In genomic region chr2:44940612-44941464, GRCh38 we compare ENCODE assay signal across 11 cellular contexts. TPM values are rescaled to one million over a fixed set of nuclear protein-coding genes. Genes with fewer than 3 reads are reported as not detected.
DNase-seq lines count a peak whose midpoint lies in the region; FAIRE-seq and TF ChIP-seq lines count a peak whose summit lies in the region.
"Had no signal": no experiment of that assay in that cellular context is flagged by ENCODE, and none has a peak within 500 bp of the region (broad histone marks: within the 10 kb centered on the region; RNA-seq: fewer than 3 reads in every experiment).

No MANE protein-coding gene starts in this region.

- H3K27ac ChIP-seq in layer of hippocampus (ENCODE audit: low read depth, low read length) (peak overlapping the region; percentile 6), suprapubic skin (no peak overlapping the region)
- H3K27ac ChIP-seq: skin epidermis had no signal

- TF ChIP-seq CTCF in suprapubic skin (IDR thresholded peaks at IDR 0.05) (no peak), mesothelial cell of epicardium (IDR thresholded peaks at IDR 0.05; ENCODE audit: unreplicated experiment) (no peak)

- no peaks in the 10 kb centered on the region for H3K36me3 ChIP-seq in suprapubic skin

- H3K27me3 Mint-ChIP-seq in activated naive CD4-positive, alpha-beta T cell treated with anti-CD3 and anti-CD28 coated beads, Interleukin-2, amount 50 U/mL, for 24 hours: peaks cover 53% of the 10 kb centered on the region
- peaks cover 76% of the 10 kb centered on the region for H3K27me3 Mint-ChIP-seq in activated CD4-positive, alpha-beta memory T cell treated with anti-CD3 and anti-CD28 coated beads for 36 hours
- peaks cover 94% of the 10 kb centered on the region for H3K27me3 Mint-ChIP-seq in mesothelial cell of epicardium (ENCODE audit: low read depth)

- no peak for DNase-seq in activated naive CD4-positive, alpha-beta T cell treated with anti-CD3 and anti-CD28 coated beads, Interleukin-2, amount 50 U/mL, for 16 hours
- no peak for DNase-seq in activated CD4-positive, alpha-beta memory T cell treated with anti-CD3 and anti-CD28 coated beads for 36 hours
- DNase-seq in suprapubic skin (ENCODE audit: low spot score in 2 of 2) (no peak), DMS 273 (lab: John Stamatoyannopoulos, UW; ENCODE audit: unreplicated experiment) (no peak), mesothelial cell of epicardium (ENCODE audit: low spot score in 2 of 2, unreplicated experiment in 2 of 2) (no peak), GM19239 (ENCODE audit: insufficient read length, low spot score) (no peak)
- DNase-seq: NCI-H2081 treated with DMSO at 0.1 percent for 48 hours had no signal

- H3K9me3 ChIP-seq in suprapubic skin: no peaks in the 10 kb centered on the region

- H3K27me3 ChIP-seq in layer of hippocampus (ENCODE audit: control insufficient read depth, insufficient read depth, low read length) (peaks cover 40% of the 10 kb centered on the region), suprapubic skin (peaks cover 100% of the 10 kb centered on the region)

- no peaks in the 10 kb centered on the region for H3K36me3 Mint-ChIP-seq in activated naive CD4-positive, alpha-beta T cell treated with anti-CD3 and anti-CD28 coated beads, Interleukin-2, amount 50 U/mL, for 24 hours
- no peaks in the 10 kb centered on the region for H3K36me3 Mint-ChIP-seq in activated CD4-positive, alpha-beta memory T cell treated with anti-CD3 and anti-CD28 coated beads for 36 hours
- no peaks in the 10 kb centered on the region for H3K36me3 Mint-ChIP-seq in mesothelial cell of epicardium

- no peak for FAIRE-seq in GM19239 (lab: Jason Lieb, UNC)

- POLR2A ChIA-PET in activated CD4-positive, alpha-beta memory T cell treated with anti-CD3 and anti-CD28 coated beads for 36 hours (lab: Charles Lee): interaction anchor here (1.2 kb wide), 1 partner anchor 579 kb away, joined by 4 read pairs; the partner anchor contains the start of genes CAMKMT and PREPL

- CTCF ChIA-PET in activated CD4-positive, alpha-beta memory T cell treated with anti-CD3 and anti-CD28 coated beads for 36 hours (lab: Charles Lee): interaction anchor here (1.0 to 4.7 kb wide), 2 partner anchors 14 to 461 kb away, joined by 3 to 20 read pairs; no protein-coding TSS in a partner anchor

- H3K4me3 ChIP-seq in suprapubic skin: peak overlapping the region; percentile 46

- H3K27ac Mint-ChIP-seq in activated naive CD4-positive, alpha-beta T cell treated with anti-CD3 and anti-CD28 coated beads, Interleukin-2, amount 50 U/mL, for 24 hours: no peak overlapping the region
- no peak overlapping the region for H3K27ac Mint-ChIP-seq in activated CD4-positive, alpha-beta memory T cell treated with anti-CD3 and anti-CD28 coated beads for 36 hours
- no peak overlapping the region for H3K27ac Mint-ChIP-seq in mesothelial cell of epicardium

- no peaks in the 10 kb centered on the region for H3K9me3 Mint-ChIP-seq in activated naive CD4-positive, alpha-beta T cell treated with anti-CD3 and anti-CD28 coated beads, Interleukin-2, amount 50 U/mL, for 24 hours
- no peaks in the 10 kb centered on the region for H3K9me3 Mint-ChIP-seq in activated CD4-positive, alpha-beta memory T cell treated with anti-CD3 and anti-CD28 coated beads for 36 hours
- no peaks in the 10 kb centered on the region for H3K9me3 Mint-ChIP-seq in mesothelial cell of epicardium

- peaks cover 63% of the 10 kb centered on the region for H3K4me1 Mint-ChIP-seq in activated naive CD4-positive, alpha-beta T cell treated with anti-CD3 and anti-CD28 coated beads, Interleukin-2, amount 50 U/mL, for 24 hours
- peaks cover 37% of the 10 kb centered on the region for H3K4me1 Mint-ChIP-seq in activated CD4-positive, alpha-beta memory T cell treated with anti-CD3 and anti-CD28 coated beads for 36 hours (ENCODE audit: low read depth)
- H3K4me1 Mint-ChIP-seq in mesothelial cell of epicardium: peaks cover 30% of the 10 kb centered on the region

- TF ChIP-seq EP300 in suprapubic skin (IDR thresholded peaks at IDR 0.05): no peak

- H3K4me1 ChIP-seq in suprapubic skin: peaks cover 60% of the 10 kb centered on the region

- 25% methylated on average over 23 of the region's 27 CpGs for WGBS in suprapubic skin

- intact Hi-C loops in activated CD4-positive, alpha-beta memory T cell treated with anti-CD3 and anti-CD28 coated beads for 36 hours (cut with micrococcal nuclease): loop anchor here (5.0 kb wide), 1 partner anchor 61 kb away; no protein-coding TSS in a partner anchor

- no peak for TF ChIP-seq POLR2A in suprapubic skin (IDR thresholded peaks at IDR 0.05)

- peak overlapping the region; percentile 85 for H3K4me3 Mint-ChIP-seq in activated naive CD4-positive, alpha-beta T cell treated with anti-CD3 and anti-CD28 coated beads, Interleukin-2, amount 50 U/mL, for 24 hours
- H3K4me3 Mint-ChIP-seq in activated CD4-positive, alpha-beta memory T cell treated with anti-CD3 and anti-CD28 coated beads for 36 hours: peak overlapping the region; percentile 70
- no peak overlapping the region for H3K4me3 Mint-ChIP-seq in mesothelial cell of epicardium

RNA-seq across cellular contexts. Expression of gene SIX3, which starts 0.7 kb away (rescaled TPM):
- not detected for total RNA-seq in activated CD4-positive, alpha-beta memory T cell treated with anti-CD3 and anti-CD28 coated beads for 36 hours
- under 1 TPM in 1 of 4 donors, not detected in 3; 0.38 TPM for total RNA-seq in suprapubic skin
- total RNA-seq in mesothelial cell of epicardium: not detected in 3 replicates
- total RNA-seq: dermis microvascular lymphatic vessel endothelial cell had no signal
